20 cellular contexts compared by ENCODE assay signal in the genomic region with DNA sequence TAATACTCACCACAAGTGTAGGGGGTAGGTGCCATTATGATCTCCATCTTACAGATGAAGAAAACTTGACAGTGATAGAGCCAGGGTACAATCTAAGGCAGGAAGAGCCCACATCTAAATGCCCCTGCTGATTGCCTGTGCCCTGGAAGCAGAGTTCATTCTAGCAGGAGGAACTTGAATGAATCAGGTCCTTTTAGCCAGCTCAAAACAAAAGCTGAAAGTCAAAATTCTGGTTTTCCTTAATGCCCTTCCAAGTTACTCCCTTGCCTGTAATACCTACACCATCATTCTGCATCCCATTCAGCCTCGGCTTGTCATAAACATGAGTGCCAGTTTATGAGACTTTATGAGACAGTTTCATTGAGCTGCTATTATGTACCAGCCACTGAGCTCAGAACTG.
"Had no signal": no experiment of that assay in that cellular context is flagged by ENCODE, and none has a peak within 500 bp of the region (broad histone marks: within the 10 kb centered on the region; RNA-seq: fewer than 3 reads in every experiment).

No MANE protein-coding gene starts in this region.

- H3K36me3 ChIP-seq: breast epithelium had no signal

- H3K4me2 ChIP-seq: PC-9 had no signal

- H2AFZ ChIP-seq: PC-9 had no signal

- H3K27me3 ChIP-seq: breast epithelium had no signal

- H3K4me3 ChIP-seq: breast epithelium, K562, PC-9 had no signal

- H3K27ac ChIP-seq: breast epithelium, PC-9 had no signal

- FAIRE-seq: K562 had no signal

- H3K4me1 ChIP-seq: breast epithelium had no signal

- DNase-seq: activated CD4-positive, alpha-beta T cell treated with anti-CD3 and anti-CD28 coated beads for 4 hours; activated CD8-positive, alpha-beta memory T cell treated with anti-CD3 and anti-CD28 coated beads, Interleukin-2, amount 50 U/mL, for 4 hours; activated CD8-positive, alpha-beta T cell treated with anti-CD3 and anti-CD28 coated beads for 36 hours; activated gamma-delta T cell treated with Interleukin-2 at 50 U/mL for 16 hours; activated naive CD4-positive, alpha-beta T cell treated with anti-CD3 and anti-CD28 coated beads, Interleukin-2, amount 10 ng/mL, durations not matched to agents 7 days and 5 days; activated naive CD8-positive, alpha-beta T cell treated with anti-CD3 and anti-CD28 coated beads for 36 hours; activated T-cell treated with anti-CD3 and anti-CD28 coated beads, Interleukin-2, amount 50 U/mL, for 72 hours; aorta; Karpas-422; NCI-H1105 treated with DMSO at 0.1 percent for 48 hours; NCI-H1436 treated with DMSO at 0.1 percent for 48 hours; NCI-H187; NCI-H2081; NCI-H510A treated with DMSO at 0.1 percent for 48 hours; NCI-H69; PC-9; SHP77 treated with DMSO at 0.1 percent for 48 hours had no signal

- ATAC-seq: activated CD4-positive, CD25-positive, alpha-beta regulatory T cell treated with anti-CD3 and anti-CD28 coated beads, Interleukin-2, amount 50 U/mL, for 24 hours; activated CD8-positive, alpha-beta T cell treated with anti-CD3 and anti-CD28 coated beads for 36 hours; activated T-cell treated with anti-CD3 and anti-CD28 coated beads, Interleukin-2, amount 50 U/mL, for 72 hours; K562 had no signal

- H3K9me3 ChIP-seq: breast epithelium had no signal
